ENCODE assay signal across 1 cellular context in genomic region chr11:2122907-2123627, GRCh38.
TF ChIP-seq lines count a peak whose summit lies in the region.

No MANE protein-coding gene starts in this region.

TF ChIP-seq in HepG2, 621 proteins besides CTCF, POLR2A, EP300 and RAD21:
- TF ChIP-seq WIZ (CRISPR knock-in tag; IDR thresholded peaks at IDR 0.05) = no peak
- 0 out of 2 replicates have a peak, but pooled peaks have one; percentile 9 for TF ChIP-seq FOXA3 (CRISPR knock-in tag; IDR thresholded peaks at IDR 0.05)
- peak; percentile 28; the same call in 1 of the 2 replicates for TF ChIP-seq ZBTB7B (CRISPR knock-in tag; IDR thresholded peaks at IDR 0.05)
- TF ChIP-seq ZNF512 (CRISPR knock-in tag; IDR thresholded peaks at IDR 0.05) = no peak
- TF ChIP-seq ZMYM3 (CRISPR knock-in tag; IDR thresholded peaks at IDR 0.05) = no peak
- TF ChIP-seq ZFP62 (CRISPR knock-in tag; IDR thresholded peaks at IDR 0.05) = no peak
- TF ChIP-seq EED (CRISPR knock-in tag; IDR thresholded peaks at IDR 0.05) = no peak
- no peak for TF ChIP-seq HNF4A (CRISPR knock-in tag; IDR thresholded peaks at IDR 0.05)
- no peak for TF ChIP-seq ZNF18 (CRISPR knock-in tag; IDR thresholded peaks at IDR 0.05; ENCODE audit: insufficient replicate concordance)
- no peak for TF ChIP-seq SOX6 (IDR thresholded peaks at IDR 0.05)
- no peak for TF ChIP-seq SOX6 (CRISPR knock-in tag; IDR thresholded peaks at IDR 0.05)
- TF ChIP-seq HNRNPL (IDR thresholded peaks at IDR 0.05; ENCODE audit: low read depth, low read length) = peak; percentile 89
- no peak for TF ChIP-seq ZNF639 (CRISPR knock-in tag; conservative IDR thresholded peaks at IDR 0.05)
- TF ChIP-seq BORCS8-MEF2B (CRISPR knock-in tag; IDR thresholded peaks at IDR 0.05) = no peak
- no peak for TF ChIP-seq MED13 (CRISPR knock-in tag; IDR thresholded peaks at IDR 0.05)
- TF ChIP-seq TBP (CRISPR knock-in tag; IDR thresholded peaks at IDR 0.05) = no peak
- no peak for TF ChIP-seq KLF6 (CRISPR knock-in tag; IDR thresholded peaks at IDR 0.05)
- TF ChIP-seq ATF7 (IDR thresholded peaks at IDR 0.05) = no peak
- no peak for TF ChIP-seq ATF7 (CRISPR knock-in tag; IDR thresholded peaks at IDR 0.05)
- peak; percentile 52 for TF ChIP-seq STAG1 (CRISPR knock-in tag; IDR thresholded peaks at IDR 0.05)
- no peak for TF ChIP-seq ZNF629 (CRISPR knock-in tag; conservative IDR thresholded peaks at IDR 0.05)
- 0 out of 2 replicates have a peak, but pooled peaks have one; percentile 46 for TF ChIP-seq HIC2 (CRISPR knock-in tag; IDR thresholded peaks at IDR 0.05; ENCODE audit: low read depth)
- TF ChIP-seq RFX5 (IDR thresholded peaks at IDR 0.05; ENCODE audit: low read depth, low read length) = no peak
- no peak for TF ChIP-seq SMAD9 (CRISPR knock-in tag; IDR thresholded peaks at IDR 0.05)
- TF ChIP-seq ZNF329 (CRISPR knock-in tag; IDR thresholded peaks at IDR 0.05; ENCODE audit: low read depth) = no peak
- no peak for TF ChIP-seq ZNF7 (CRISPR knock-in tag; IDR thresholded peaks at IDR 0.05)
- no peak for TF ChIP-seq CENPT (CRISPR knock-in tag; IDR thresholded peaks at IDR 0.05; ENCODE audit: low read depth)
- TF ChIP-seq ASH2L (IDR thresholded peaks at IDR 0.05; ENCODE audit: insufficient read length, low read depth, low read length) = no peak
- TF ChIP-seq ZNF782 (CRISPR knock-in tag; IDR thresholded peaks at IDR 0.05; ENCODE audit: borderline replicate concordance) = no peak
- TF ChIP-seq CREB1 (IDR thresholded peaks at IDR 0.05) = no peak
- TF ChIP-seq CREB1 (CRISPR knock-in tag; IDR thresholded peaks at IDR 0.05) = no peak
- TF ChIP-seq SMC3 (IDR thresholded peaks at IDR 0.05; ENCODE audit: low read length) = peak; percentile 31; the same call in 1 of the 2 replicates
- TF ChIP-seq ZNF550 (CRISPR knock-in tag; IDR thresholded peaks at IDR 0.05; ENCODE audit: borderline replicate concordance) = no peak
- peak; percentile 32; the same call in 1 of the 2 replicates for TF ChIP-seq GATAD2A (CRISPR knock-in tag; IDR thresholded peaks at IDR 0.05)
- peak; percentile 46; the same call in 1 of the 2 replicates for TF ChIP-seq ZNF770 (CRISPR knock-in tag; IDR thresholded peaks at IDR 0.05)
- TF ChIP-seq XRCC5 (optimal IDR thresholded peaks at IDR 0.05; ENCODE audit: low read length) = peak; percentile 61
- peak; percentile 65; the same call in 1 of the 2 replicates for TF ChIP-seq PATZ1 (CRISPR knock-in tag; IDR thresholded peaks at IDR 0.05)
- peak; percentile 77; the same call in 1 of the 2 replicates for TF ChIP-seq ZBTB7A (CRISPR knock-in tag; IDR thresholded peaks at IDR 0.05)
